Comparison of ENCODE assay signal across 7 cellular contexts in the genomic region with DNA sequence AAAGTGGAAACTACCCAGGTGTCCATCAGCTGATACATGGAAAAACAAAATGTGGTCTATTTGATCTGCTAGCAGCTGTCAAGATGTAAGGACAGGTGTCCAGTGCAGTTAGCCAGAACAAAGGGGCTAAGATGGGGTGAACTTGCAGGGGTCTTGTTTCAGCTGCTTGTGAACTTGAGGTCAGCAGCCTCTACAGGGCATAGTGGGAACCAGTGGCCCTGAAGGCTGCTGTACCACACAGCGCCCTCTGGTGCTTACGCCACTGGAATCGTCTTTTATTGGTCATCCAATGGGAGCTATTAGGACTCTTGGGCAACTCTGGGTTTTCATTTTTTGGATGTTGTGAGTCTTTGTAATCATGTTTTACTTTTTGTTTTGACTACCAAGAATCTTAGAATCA.
DNase-seq lines count a peak whose midpoint lies in the region; ATAC-seq, FAIRE-seq and TF ChIP-seq lines count a peak whose summit lies in the region.

No MANE protein-coding gene starts in this region.

- TF ChIP-seq CTCF in GM12874 (IDR thresholded peaks at IDR 0.05; ENCODE audit: insufficient read depth, low read depth, low read length): peak; percentile 69
- peak; percentile 57 for TF ChIP-seq CTCF in NB4 (IDR thresholded peaks at IDR 0.05; ENCODE audit: low read depth, low read length)
- TF ChIP-seq CTCF in K562 (IDR thresholded peaks at IDR 0.05 in 2 of 3, conservative IDR thresholded peaks at IDR 0.05 in 1 of 3; ENCODE audit: insufficient read depth in 2 of 3, low read depth in 1 of 3, low read length in 3 of 3): peak; percentile 92 to 99 (median 98)
- TF ChIP-seq CTCF in lower lobe of right lung (IDR thresholded peaks at IDR 0.05): peak; percentile 60

- intact Hi-C loops in K562 (cut with micrococcal nuclease): loop anchor here (2.0 to 10.0 kb wide), 2 partner anchors 98 to 252 kb away; no protein-coding TSS in a partner anchor
- intact Hi-C loops in lower lobe of right lung (cut with DNase I): no loop called here

- no peaks in the 10 kb centered on the region for H3K36me3 ChIP-seq in K562 (ENCODE audit: control insufficient read depth, insufficient read depth, low read length)
- no peaks in the 10 kb centered on the region for H3K36me3 ChIP-seq in lower lobe of right lung

- H3K4me3 ChIP-seq in NB4 (ENCODE audit: low read depth, low read length) (no peak overlapping the region), K562 (no peak overlapping the region), lower lobe of right lung (no peak overlapping the region)

- no peak overlapping the region for H3K4me2 ChIP-seq in K562 (ENCODE audit: insufficient read depth, low read length)

- POLR2A ChIA-PET in K562 (lab: Yijun Ruan, JAX): interaction anchor here (1.0 to 1.2 kb wide), 3 partner anchors 11 to 73 kb away, joined by 3 read pairs; no protein-coding TSS in a partner anchor

- H3K4me1 ChIP-seq in K562 (replicated peaks in 1 of 2; ENCODE audit: control insufficient read depth in 2 of 2, insufficient read depth in 2 of 2, low read length in 2 of 2) (peaks cover 8 to 14% of the 10 kb centered on the region in 2 experiments), lower lobe of right lung (peaks cover 15% of the 10 kb centered on the region)

- no peaks in the 10 kb centered on the region for H4K20me1 ChIP-seq in K562 (replicated peaks; ENCODE audit: control insufficient read depth, insufficient read depth, low read length)

- peak; percentile 28; the same call in 1 of the 2 replicates for TF ChIP-seq EP300 in K562 (IDR thresholded peaks at IDR 0.05; ENCODE audit: low read length)

- no peak overlapping the region for H3K9ac ChIP-seq in K562 (ENCODE audit: insufficient read depth in 1 of 2, low read depth in 2 of 2, low read length in 2 of 2)

- no peaks in the 10 kb centered on the region for H3K9me3 ChIP-seq in K562 (replicated peaks; ENCODE audit: control insufficient read depth, insufficient read depth, low read depth, low read length)
- H3K9me3 ChIP-seq in lower lobe of right lung: no peaks in the 10 kb centered on the region

- ATAC-seq in K562: peak; percentile 95
- peak; percentile 63 to 67 for ATAC-seq in lower lobe of right lung
- no peak for ATAC-seq in GM21528 (IDR thresholded peaks at IDR 0.05; ENCODE audit: low FRiP score, unreplicated experiment)

- H3K27me3 ChIP-seq in K562 (ENCODE audit: control insufficient read depth in 2 of 2, insufficient read depth in 2 of 2, low read length in 2 of 2): peaks cover 7 to 17% of the 10 kb centered on the region in 2 experiments; a peak in 3 of 5 replicates
- no peaks in the 10 kb centered on the region for H3K27me3 ChIP-seq in lower lobe of right lung (ENCODE audit: low read depth)

- H3K79me2 ChIP-seq in K562 (ENCODE audit: control insufficient read depth, insufficient read depth, low read length): no peaks in the 10 kb centered on the region

- TF ChIP-seq POLR2A in NB4 (IDR thresholded peaks at IDR 0.05; ENCODE audit: extremely low read depth, insufficient read length) (no peak), K562 (conservative IDR thresholded peaks at IDR 0.05) (no peak), H54 (IDR thresholded peaks at IDR 0.05; ENCODE audit: low read depth, low read length) (no peak)

- CTCF ChIA-PET in K562 (lab: Yijun Ruan, JAX; ENCODE audit: low intra/inter-chr PET ratio): interaction anchor here (1.4 to 1.6 kb wide), 2 partner anchors 94 to 97 kb away, joined by 3 to 4 read pairs; no protein-coding TSS in a partner anchor

- H3K9me1 ChIP-seq in K562 (ENCODE audit: control insufficient read depth, insufficient read depth, low read length): peaks cover 3% of the 10 kb centered on the region

- no peak overlapping the region for H2AFZ ChIP-seq in K562 (ENCODE audit: low read depth, low read length)

- no TSS peak for BruUV-seq in K562 (replicated peaks; lab: Mats Ljungman, UMichigan)

- peak; percentile 57 to 83 for TF ChIP-seq RAD21 in K562 (CRISPR knock-in tag; conservative IDR thresholded peaks at IDR 0.05 in 1 of 2, IDR thresholded peaks at IDR 0.05 in 1 of 2)

- FAIRE-seq in K562 (lab: Jason Lieb, UNC) (peak; percentile 94), H54 (lab: Jason Lieb, UNC) (no peak)

- no peak overlapping the region for H3K27ac ChIP-seq in K562 (ENCODE audit: extremely low read depth, low read depth, low read length)
- no peak overlapping the region for H3K27ac ChIP-seq in lower lobe of right lung

- DNase-seq in NB4 (ENCODE audit: low read depth) (peak; percentile 76), K562 (ENCODE audit: extremely low read depth in 1 of 4, low spot score in 3 of 4) (peak; percentile 74 to 85 (median 76)), lower lobe of right lung (peak; percentile 72), NCI-H345 treated with DMSO at 0.1 percent for 48 hours (lab: John Stamatoyannopoulos, UW; ENCODE audit: unreplicated experiment) (no peak), H54 (ENCODE audit: insufficient read length, low spot score) (no peak)

- in situ Hi-C loops in K562 (cut with MboI): no loop called here

- WGBS in K562 (ENCODE audit: insufficient coverage, low coverage, missing lambda C conversion rate): 19% methylated on average over 3 of the region's 3 CpGs

TF ChIP-seq in K562, 482 proteins besides CTCF, POLR2A, EP300 and RAD21 (continues in another document):
- no peak for TF ChIP-seq PCBP1 (IDR thresholded peaks at IDR 0.05; ENCODE audit: low read depth, low read length, poor library complexity, severe bottlenecking)
- peak in 1 of 2 experiments; percentile 37; a peak in 1 of 3 replicates for TF ChIP-seq CBX3 (IDR thresholded peaks at IDR 0.05; ENCODE audit: borderline replicate concordance in 1 of 2, low read length in 2 of 2)
- TF ChIP-seq ZNF780A (CRISPR knock-in tag; IDR thresholded peaks at IDR 0.05): no peak
- peak; percentile 50; the same call in 1 of the 2 replicates for TF ChIP-seq SMARCA4 (IDR thresholded peaks at IDR 0.05)
- no peak for TF ChIP-seq TAF1 (IDR thresholded peaks at IDR 0.05; ENCODE audit: control insufficient read depth, extremely low read depth, insufficient read depth, low read length, severe bottlenecking)
- TF ChIP-seq, protein P1, sequence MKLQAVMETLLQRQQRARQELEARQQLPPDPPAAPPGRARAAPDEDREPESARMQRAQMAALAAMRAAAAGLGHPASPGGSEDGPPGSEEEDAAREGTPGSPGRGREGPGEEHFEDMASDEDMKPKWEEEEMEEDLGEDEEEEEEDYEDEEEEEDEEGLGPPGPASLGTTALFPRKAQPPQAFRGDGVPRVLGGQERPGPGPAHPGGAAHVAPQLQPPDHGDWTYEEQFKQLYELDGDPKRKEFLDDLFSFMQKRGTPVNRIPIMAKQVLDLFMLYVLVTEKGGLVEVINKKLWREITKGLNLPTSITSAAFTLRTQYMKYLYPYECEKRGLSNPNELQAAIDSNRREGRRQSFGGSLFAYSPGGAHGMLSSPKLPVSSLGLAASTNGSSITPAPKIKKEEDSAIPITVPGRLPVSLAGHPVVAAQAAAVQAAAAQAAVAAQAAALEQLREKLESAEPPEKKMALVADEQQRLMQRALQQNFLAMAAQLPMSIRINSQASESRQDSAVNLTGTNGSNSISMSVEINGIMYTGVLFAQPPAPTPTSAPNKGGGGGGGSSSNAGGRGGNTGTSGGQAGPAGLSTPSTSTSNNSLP (IDR thresholded peaks at IDR 0.05; ENCODE audit: borderline replicate concordance, low read depth, low read length): peak; percentile 58; the same call in 1 of the 2 replicates
- TF ChIP-seq, protein P2, sequence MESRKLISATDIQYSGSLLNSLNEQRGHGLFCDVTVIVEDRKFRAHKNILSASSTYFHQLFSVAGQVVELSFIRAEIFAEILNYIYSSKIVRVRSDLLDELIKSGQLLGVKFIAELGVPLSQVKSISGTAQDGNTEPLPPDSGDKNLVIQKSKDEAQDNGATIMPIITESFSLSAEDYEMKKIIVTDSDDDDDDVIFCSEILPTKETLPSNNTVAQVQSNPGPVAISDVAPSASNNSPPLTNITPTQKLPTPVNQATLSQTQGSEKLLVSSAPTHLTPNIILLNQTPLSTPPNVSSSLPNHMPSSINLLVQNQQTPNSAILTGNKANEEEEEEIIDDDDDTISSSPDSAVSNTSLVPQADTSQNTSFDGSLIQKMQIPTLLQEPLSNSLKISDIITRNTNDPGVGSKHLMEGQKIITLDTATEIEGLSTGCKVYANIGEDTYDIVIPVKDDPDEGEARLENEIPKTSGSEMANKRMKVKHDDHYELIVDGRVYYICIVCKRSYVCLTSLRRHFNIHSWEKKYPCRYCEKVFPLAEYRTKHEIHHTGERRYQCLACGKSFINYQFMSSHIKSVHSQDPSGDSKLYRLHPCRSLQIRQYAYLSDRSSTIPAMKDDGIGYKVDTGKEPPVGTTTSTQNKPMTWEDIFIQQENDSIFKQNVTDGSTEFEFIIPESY (CRISPR knock-in tag; IDR thresholded peaks at IDR 0.05): peak; percentile 99
- TF ChIP-seq ZKSCAN8 (CRISPR knock-in tag; IDR thresholded peaks at IDR 0.05): no peak
- peak; percentile 44; the same call in 1 of the 2 replicates for TF ChIP-seq JUND (IDR thresholded peaks at IDR 0.05; ENCODE audit: borderline replicate concordance, low read depth, low read length)
- no peak; the same call in 2 of the 3 replicates for TF ChIP-seq JUND (tag; IDR thresholded peaks at IDR 0.05; ENCODE audit: borderline replicate concordance, low read depth, low read length)
- TF ChIP-seq, protein P3, sequence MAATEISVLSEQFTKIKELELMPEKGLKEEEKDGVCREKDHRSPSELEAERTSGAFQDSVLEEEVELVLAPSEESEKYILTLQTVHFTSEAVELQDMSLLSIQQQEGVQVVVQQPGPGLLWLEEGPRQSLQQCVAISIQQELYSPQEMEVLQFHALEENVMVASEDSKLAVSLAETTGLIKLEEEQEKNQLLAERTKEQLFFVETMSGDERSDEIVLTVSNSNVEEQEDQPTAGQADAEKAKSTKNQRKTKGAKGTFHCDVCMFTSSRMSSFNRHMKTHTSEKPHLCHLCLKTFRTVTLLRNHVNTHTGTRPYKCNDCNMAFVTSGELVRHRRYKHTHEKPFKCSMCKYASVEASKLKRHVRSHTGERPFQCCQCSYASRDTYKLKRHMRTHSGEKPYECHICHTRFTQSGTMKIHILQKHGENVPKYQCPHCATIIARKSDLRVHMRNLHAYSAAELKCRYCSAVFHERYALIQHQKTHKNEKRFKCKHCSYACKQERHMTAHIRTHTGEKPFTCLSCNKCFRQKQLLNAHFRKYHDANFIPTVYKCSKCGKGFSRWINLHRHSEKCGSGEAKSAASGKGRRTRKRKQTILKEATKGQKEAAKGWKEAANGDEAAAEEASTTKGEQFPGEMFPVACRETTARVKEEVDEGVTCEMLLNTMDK (IDR thresholded peaks at IDR 0.05; ENCODE audit: borderline replicate concordance, insufficient read depth, low read depth, low read length, poor library complexity, severe bottlenecking): peak; percentile 60
- TF ChIP-seq CEBPG (CRISPR knock-in tag; IDR thresholded peaks at IDR 0.05): peak; percentile 57; the same call in 1 of the 2 replicates
- peak; percentile 54 to 70; a peak in 3 of 4 replicates for TF ChIP-seq CEBPG (tag; conservative IDR thresholded peaks at IDR 0.05 in 1 of 2, IDR thresholded peaks at IDR 0.05 in 1 of 2)
- TF ChIP-seq CEBPB (tag; IDR thresholded peaks at IDR 0.05): peak; percentile 83
- no peak for TF ChIP-seq HNRNPK (IDR thresholded peaks at IDR 0.05; ENCODE audit: low read depth, low read length, poor library complexity, severe bottlenecking)

Comparison
In these comparisons a context has a peak if more than half of its experiments do, and no peak if none do; other contexts are left out.
1. DNase-seq: peak in NB4 (single experiment), K562 (4 of 4) and lower lobe of right lung (single experiment); none in NCI-H345 treated with DMSO at 0.1 percent for 48 hours (single experiment) and H54 (single experiment).
2. Peak in every context shown above with its lines, with median percentiles within 50 percentile points of each other: CTCF ChIP-seq.